Comparison of ENCODE assay signal across 25 cellular contexts in the genomic region with DNA sequence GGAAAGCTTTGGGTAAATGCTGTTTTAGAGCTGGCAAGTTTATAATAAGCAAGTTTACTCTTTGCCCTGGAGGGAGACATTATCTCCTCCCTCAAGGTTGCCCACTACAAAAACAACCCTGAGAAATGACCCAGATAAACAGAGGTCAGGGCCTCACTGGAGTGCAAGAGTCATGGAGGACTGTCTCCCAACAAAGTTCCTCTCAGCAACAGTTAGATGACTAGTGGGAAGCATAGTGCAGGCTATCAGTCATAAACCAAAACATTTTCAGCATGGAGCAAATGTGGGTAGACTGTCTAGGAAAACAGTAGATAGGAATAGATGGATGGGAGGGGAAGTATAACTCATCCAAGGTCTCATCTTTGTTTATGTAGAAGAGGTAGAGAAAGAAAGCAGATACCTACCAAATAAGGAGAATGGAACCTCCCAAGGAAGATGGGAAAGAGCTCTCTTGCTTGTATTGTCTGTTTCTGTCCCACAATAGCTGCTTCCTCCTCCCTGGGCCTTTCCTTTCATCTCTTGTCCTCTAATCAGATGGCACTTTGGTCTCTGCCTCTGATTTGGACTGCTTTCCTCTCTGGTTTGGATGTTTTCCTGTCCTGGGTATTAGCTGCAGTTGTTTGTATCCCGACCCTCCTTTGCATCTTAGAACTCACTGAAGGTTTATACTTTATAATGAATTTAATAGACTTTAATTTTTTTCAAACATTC.
"Had no signal": no experiment of that assay in that cellular context is flagged by ENCODE, and none has a peak within 500 bp of the region (broad histone marks: within the 10 kb centered on the region; RNA-seq: fewer than 3 reads in every experiment).

No MANE protein-coding gene starts in this region.

- H3K27me3 Mint-ChIP-seq: activated B cell treated with CpG ODN at 0.5 μM for 24 hours had no signal

- H3K9me3 Mint-ChIP-seq: activated B cell treated with CpG ODN at 0.5 μM for 24 hours; activated CD4-positive, alpha-beta memory T cell treated with anti-CD3 and anti-CD28 coated beads for 36 hours; activated CD4-positive, alpha-beta T cell treated with anti-CD3 and anti-CD28 coated beads, Interleukin-2, amount 10 ng/mL, durations not matched to agents 7 days and 5 days; activated naive CD4-positive, alpha-beta T cell treated with anti-CD3 and anti-CD28 coated beads, Interleukin-2, amount 50 U/mL, for 72 hours; activated naive CD8-positive, alpha-beta T cell treated with anti-CD3 and anti-CD28 coated beads, Interleukin-2, amount 50 U/mL, for 24 hours; activated T-cell treated with anti-CD3 and anti-CD28 coated beads, Interleukin-2, amount 50 U/mL, for 4 hours had no signal

- H3K36me3 ChIP-seq: SJSA1 had no signal

- H3K4me3 ChIP-seq: SJSA1 had no signal

- H3K4me3 Mint-ChIP-seq: activated B cell treated with CpG ODN at 0.5 μM for 24 hours; activated CD4-positive, alpha-beta memory T cell treated with anti-CD3 and anti-CD28 coated beads for 36 hours; activated CD4-positive, alpha-beta T cell treated with anti-CD3 and anti-CD28 coated beads, Interleukin-2, amount 10 ng/mL, durations not matched to agents 7 days and 5 days; activated naive CD8-positive, alpha-beta T cell treated with anti-CD3 and anti-CD28 coated beads, Interleukin-2, amount 50 U/mL, for 24 hours; activated T-cell treated with anti-CD3 and anti-CD28 coated beads, Interleukin-2, amount 50 U/mL, for 4 hours; brain; T-helper 17 cell had no signal

- H3K27ac Mint-ChIP-seq: activated B cell treated with CpG ODN at 0.5 μM for 24 hours; activated CD4-positive, alpha-beta memory T cell treated with anti-CD3 and anti-CD28 coated beads for 36 hours; activated CD4-positive, alpha-beta T cell treated with anti-CD3 and anti-CD28 coated beads, Interleukin-2, amount 10 ng/mL, durations not matched to agents 7 days and 5 days; activated naive CD4-positive, alpha-beta T cell treated with anti-CD3 and anti-CD28 coated beads, Interleukin-2, amount 50 U/mL, for 72 hours; activated naive CD8-positive, alpha-beta T cell treated with anti-CD3 and anti-CD28 coated beads, Interleukin-2, amount 50 U/mL, for 24 hours; brain; T-helper 17 cell had no signal

- H3K27ac ChIP-seq: RWPE1, SJSA1 had no signal

- H3K4me1 Mint-ChIP-seq: activated CD4-positive, alpha-beta T cell treated with anti-CD3 and anti-CD28 coated beads, Interleukin-2, amount 10 ng/mL, durations not matched to agents 7 days and 5 days; activated naive CD8-positive, alpha-beta T cell treated with anti-CD3 and anti-CD28 coated beads, Interleukin-2, amount 50 U/mL, for 24 hours; brain; T-helper 17 cell had no signal

- H3K9me3 ChIP-seq: SJSA1 had no signal

- ATAC-seq: activated naive CD4-positive, alpha-beta T cell treated with anti-CD3 and anti-CD28 coated beads, Interleukin-2, amount 50 U/mL, for 72 hours; activated naive CD8-positive, alpha-beta T cell treated with anti-CD3 and anti-CD28 coated beads, Interleukin-2, amount 50 U/mL, for 24 hours; activated T-cell treated with anti-CD3 and anti-CD28 coated beads, Interleukin-2, amount 50 U/mL, for 4 hours; Panc1; T-helper 17 cell had no signal

- H3K4me1 ChIP-seq: SJSA1 had no signal

- H3K36me3 Mint-ChIP-seq: activated CD4-positive, alpha-beta memory T cell treated with anti-CD3 and anti-CD28 coated beads for 36 hours; activated naive CD4-positive, alpha-beta T cell treated with anti-CD3 and anti-CD28 coated beads, Interleukin-2, amount 50 U/mL, for 72 hours had no signal

- DNase-seq: activated B cell treated with CpG ODN at 0.5 μM for 24 hours; activated CD4-positive, alpha-beta memory T cell treated with anti-CD3 and anti-CD28 coated beads for 36 hours; activated CD4-positive, alpha-beta T cell treated with anti-CD3 and anti-CD28 coated beads, Interleukin-2, amount 10 ng/mL, durations not matched to agents 7 days and 5 days; activated CD8-positive, alpha-beta memory T cell treated with anti-CD3 and anti-CD28 coated beads for 24 hours; activated effector memory CD4-positive, alpha-beta T cell treated with anti-CD3 and anti-CD28 coated beads, Interleukin-2, amount 50 U/mL, for 16 hours; activated naive CD4-positive, alpha-beta T cell treated with Interleukin-2 at 50 U/mL for 16 hours; activated naive CD8-positive, alpha-beta T cell treated with anti-CD3 and anti-CD28 coated beads, Interleukin-2, amount 50 U/mL, for 24 hours; activated T-cell treated with anti-CD3 and anti-CD28 coated beads, Interleukin-2, amount 50 U/mL, for 4 hours; amygdala; KG1; NCI-H1092; NCI-H1417; NCI-H1930; NCI-H345; NCI-H510A; NCI-H526 treated with DMSO at 0.1 percent for 48 hours; NCI-H82; Right ventricle myocardium superior; T-helper 17 cell; T-helper 9 cell had no signal
